In genomic region chr1:193463518-193463917, GRCh38 we compare ENCODE assay signal across 19 cellular contexts.
"Had no signal": no experiment of that assay in that cellular context is flagged by ENCODE, and none has a peak within 500 bp of the region (broad histone marks: within the 10 kb centered on the region; RNA-seq: fewer than 3 reads in every experiment).

No MANE protein-coding gene starts in this region.

- H3K4me3 ChIP-seq: lung, thoracic aorta had no signal

- H3K36me3 ChIP-seq: thoracic aorta had no signal

- H3K9me3 ChIP-seq: thoracic aorta had no signal

- H3K27ac Mint-ChIP-seq: activated CD8-positive, alpha-beta T cell treated with anti-CD3 and anti-CD28 coated beads for 36 hours; brain; stimulated activated naive CD8-positive, alpha-beta T cell treated with anti-CD3 and anti-CD28 coated beads, Interleukin-15, amount 100 ng/mL, for 72 hours had no signal

- DNase-seq: activated CD4-positive, CD25-positive, alpha-beta regulatory T cell treated with anti-CD3 and anti-CD28 coated beads, Interleukin-2, amount 50 U/mL, for 72 hours; activated CD8-positive, alpha-beta T cell treated with anti-CD3 and anti-CD28 coated beads for 36 hours; activated effector memory CD4-positive, alpha-beta T cell treated with Interleukin-2 at 50 U/mL for 16 hours; amniotic stem cell; glutamatergic neuron; immature natural killer cell; left cardiac atrium; stimulated activated CD4-positive, alpha-beta T cell treated with anti-CD3 and anti-CD28 coated beads, Interleukin-15, amount 100 ng/mL, for 24 hours; stimulated activated CD4-positive, alpha-beta T cell treated with anti-CD3 and anti-CD28 coated beads, Interleukin-4, amount 100 ng/mL, for 24 hours; stimulated activated naive CD8-positive, alpha-beta T cell treated with anti-CD3 and anti-CD28 coated beads, Interleukin-15, amount 100 ng/mL, for 72 hours had no signal

- ATAC-seq: activated CD8-positive, alpha-beta T cell treated with anti-CD3 and anti-CD28 coated beads for 36 hours; esophagus mucosa; left cardiac atrium; stimulated activated naive CD8-positive, alpha-beta T cell treated with anti-CD3 and anti-CD28 coated beads, Interleukin-15, amount 100 ng/mL, for 72 hours had no signal

- H3K36me3 Mint-ChIP-seq: activated naive CD4-positive, alpha-beta T cell treated with anti-CD3 and anti-CD28 coated beads, Interleukin-2, amount 50 U/mL, for 24 hours; brain; immature natural killer cell had no signal

- H3K27ac ChIP-seq: parathyroid adenoma, thoracic aorta had no signal

- H3K27me3 Mint-ChIP-seq: activated CD8-positive, alpha-beta T cell treated with anti-CD3 and anti-CD28 coated beads for 36 hours; activated naive CD4-positive, alpha-beta T cell treated with anti-CD3 and anti-CD28 coated beads, Interleukin-2, amount 50 U/mL, for 24 hours; brain; central memory CD8-positive, alpha-beta T cell; stimulated activated naive CD8-positive, alpha-beta T cell treated with anti-CD3 and anti-CD28 coated beads, Interleukin-15, amount 100 ng/mL, for 72 hours had no signal

- H3K4me3 Mint-ChIP-seq: activated CD8-positive, alpha-beta T cell treated with anti-CD3 and anti-CD28 coated beads for 36 hours; brain; neural crest cell had no signal

- H3K9me3 Mint-ChIP-seq: activated naive CD4-positive, alpha-beta T cell treated with anti-CD3 and anti-CD28 coated beads, Interleukin-2, amount 50 U/mL, for 24 hours; brain; central memory CD8-positive, alpha-beta T cell; immature natural killer cell; neural crest cell had no signal

- FAIRE-seq: endometrium had no signal
